In genomic region chr7:1569016-1569415, GRCh38 we compare ENCODE assay signal across 8 cellular contexts. TPM values are rescaled to one million over a fixed set of nuclear protein-coding genes. Genes with fewer than 3 reads are reported as not detected.
DNase-seq lines count a peak whose midpoint lies in the region; ATAC-seq and TF ChIP-seq lines count a peak whose summit lies in the region.

No MANE protein-coding gene starts in this region.

- H3K4me1 ChIP-seq in HAP-1: peaks cover 2% of the 10 kb centered on the region
- peaks cover 17% of the 10 kb centered on the region for H3K4me1 ChIP-seq in smooth muscle cell (ENCODE audit: low read depth)

- H3K36me3 ChIP-seq in HAP-1 (replicated peaks): peaks cover 22% of the 10 kb centered on the region
- no peaks in the 10 kb centered on the region for H3K36me3 ChIP-seq in smooth muscle cell (ENCODE audit: low read depth)

- no peaks in the 10 kb centered on the region for H4K20me1 ChIP-seq in smooth muscle cell (ENCODE audit: low read depth)

- H3K36me3 Mint-ChIP-seq in activated CD4-positive, alpha-beta memory T cell treated with anti-CD3 and anti-CD28 coated beads, Interleukin-2, amount 10 ng/mL, durations not matched to agents 7 days and 5 days (ENCODE audit: low read depth): peaks cover 28% of the 10 kb centered on the region
- H3K36me3 Mint-ChIP-seq in glutamatergic neuron (ENCODE audit: unreplicated experiment): no peaks in the 10 kb centered on the region

- peak overlapping the region; percentile 81 for H3K4me3 Mint-ChIP-seq in activated CD4-positive, alpha-beta memory T cell treated with anti-CD3 and anti-CD28 coated beads, Interleukin-2, amount 10 ng/mL, durations not matched to agents 7 days and 5 days
- peak overlapping the region; percentile 87 for H3K4me3 Mint-ChIP-seq in glutamatergic neuron (ENCODE audit: unreplicated experiment)

- in situ Hi-C loops in HAP-1 (cut with MboI; ENCODE audit: low sequenced_read_pairs): no loop called here

- no peaks in the 10 kb centered on the region for H3K9me3 Mint-ChIP-seq in activated CD4-positive, alpha-beta memory T cell treated with anti-CD3 and anti-CD28 coated beads, Interleukin-2, amount 10 ng/mL, durations not matched to agents 7 days and 5 days
- peaks cover 9% of the 10 kb centered on the region for H3K9me3 Mint-ChIP-seq in glutamatergic neuron (ENCODE audit: unreplicated experiment)

- no peak for ATAC-seq in HG02678 (IDR thresholded peaks at IDR 0.05; ENCODE audit: unreplicated experiment)
- no peak for ATAC-seq in GM19452 (IDR thresholded peaks at IDR 0.05; ENCODE audit: unreplicated experiment)
- ATAC-seq in HG02610 (IDR thresholded peaks at IDR 0.05; ENCODE audit: unreplicated experiment): no peak

- DNase-seq in A172 (ENCODE audit: low spot score) (peak; percentile 81), HAP-1 (ENCODE audit: low spot score in 2 of 2) (peak in 1 of 2 experiments; percentile 63), glutamatergic neuron (no peak), smooth muscle cell (lab: John Stamatoyannopoulos, UW; ENCODE audit: unreplicated experiment) (no peak)
- peak; percentile 59 for DNase-seq in activated CD4-positive, alpha-beta memory T cell treated with anti-CD3 and anti-CD28 coated beads, Interleukin-2, amount 10 ng/mL, durations not matched to agents 7 days and 5 days

- CTCF ChIA-PET in activated CD4-positive, alpha-beta memory T cell treated with anti-CD3 and anti-CD28 coated beads, Interleukin-2, amount 10 ng/mL, durations not matched to agents 7 days and 5 days (lab: Charles Lee): interaction anchor here (1.1 kb wide), 1 partner anchor 10 kb away, joined by 3 read pairs; no protein-coding TSS in a partner anchor

- WGBS in smooth muscle cell (ENCODE audit: low lambda C conversion rate): 90% methylated on average over 13 of the region's 13 CpGs

- H3K27ac Mint-ChIP-seq in activated CD4-positive, alpha-beta memory T cell treated with anti-CD3 and anti-CD28 coated beads, Interleukin-2, amount 10 ng/mL, durations not matched to agents 7 days and 5 days: peak overlapping the region; percentile 90
- H3K27ac Mint-ChIP-seq in glutamatergic neuron (ENCODE audit: unreplicated experiment): peak overlapping the region; percentile 46

- H3K79me2 ChIP-seq in smooth muscle cell (ENCODE audit: low read depth): peaks cover 10% of the 10 kb centered on the region

- H3K4me1 Mint-ChIP-seq in activated CD4-positive, alpha-beta memory T cell treated with anti-CD3 and anti-CD28 coated beads, Interleukin-2, amount 10 ng/mL, durations not matched to agents 7 days and 5 days: peaks cover 42% of the 10 kb centered on the region
- peaks cover 27% of the 10 kb centered on the region for H3K4me1 Mint-ChIP-seq in glutamatergic neuron (ENCODE audit: low read depth, unreplicated experiment)

- peaks cover 28% of the 10 kb centered on the region for H3F3A ChIP-seq in smooth muscle cell (ENCODE audit: low read depth)

- H3K27me3 ChIP-seq in HAP-1 (ENCODE audit: low read depth) (no peaks in the 10 kb centered on the region), smooth muscle cell (ENCODE audit: low read depth) (no peaks in the 10 kb centered on the region)

- H2AFZ ChIP-seq in smooth muscle cell (ENCODE audit: low read depth): no peak overlapping the region

- H3K4me2 ChIP-seq in smooth muscle cell: peak overlapping the region; percentile 88

- peak overlapping the region; percentile 87 for H3K27ac ChIP-seq in smooth muscle cell (ENCODE audit: low read depth)

- H3K4me3 ChIP-seq in HAP-1 (peak overlapping the region; percentile 95), smooth muscle cell (peak overlapping the region; percentile 89)

- TF ChIP-seq CTCF in glutamatergic neuron (IDR thresholded peaks at IDR 0.05; ENCODE audit: partially characterized antibody, unreplicated experiment) (no peak), smooth muscle cell (IDR thresholded peaks at IDR 0.05; ENCODE audit: borderline replicate concordance, insufficient read depth, poor library complexity, severe bottlenecking) (no peak)

- no peaks in the 10 kb centered on the region for H3K27me3 Mint-ChIP-seq in activated CD4-positive, alpha-beta memory T cell treated with anti-CD3 and anti-CD28 coated beads, Interleukin-2, amount 10 ng/mL, durations not matched to agents 7 days and 5 days
- no peaks in the 10 kb centered on the region for H3K27me3 Mint-ChIP-seq in glutamatergic neuron (ENCODE audit: unreplicated experiment)

- no peaks in the 10 kb centered on the region for H3K9me3 ChIP-seq in HAP-1
- no peaks in the 10 kb centered on the region for H3K9me3 ChIP-seq in smooth muscle cell (replicated peaks; ENCODE audit: low read depth)

- H3K9ac ChIP-seq in smooth muscle cell (ENCODE audit: low read depth): no peak overlapping the region

- POLR2A ChIA-PET in activated CD4-positive, alpha-beta memory T cell treated with anti-CD3 and anti-CD28 coated beads, Interleukin-2, amount 10 ng/mL, durations not matched to agents 7 days and 5 days (lab: Charles Lee): no interaction called here

RNA-seq across cellular contexts. Expression of gene PSMG3, which starts 0.8 kb away (rescaled TPM):
- total RNA-seq in A172 (2014; rRNA removed; shearing (Covaris generic)): 91.0 and 138 TPM in 2 replicates
- 10 to 100 TPM; 32.7 to 34.9 TPM for total RNA-seq in activated CD4-positive, alpha-beta memory T cell treated with anti-CD3 and anti-CD28 coated beads, Interleukin-2, amount 10 ng/mL, durations not matched to agents 7 days and 5 days
- total RNA-seq in glutamatergic neuron (ENCODE audit: unreplicated experiment) (56.6 TPM), smooth muscle cell (24.5 and 30.7 TPM in 2 replicates)
- 45.2 and 45.3 TPM in 2 replicates for polyA plus RNA-seq in smooth muscle cell

RNA-seq across cellular contexts. Expression of gene TMEM184A, which starts 13.0 kb away (rescaled TPM):
- 2.7 and 3.6 TPM in 2 replicates for total RNA-seq in A172 (2014; rRNA removed; shearing (Covaris generic))
- not detected for total RNA-seq in activated CD4-positive, alpha-beta memory T cell treated with anti-CD3 and anti-CD28 coated beads, Interleukin-2, amount 10 ng/mL, durations not matched to agents 7 days and 5 days
- total RNA-seq in glutamatergic neuron (ENCODE audit: unreplicated experiment) (20.7 TPM), smooth muscle cell (4.8 and 6.6 TPM in 2 replicates)
- 1.6 and 4.5 TPM in 2 replicates for polyA plus RNA-seq in smooth muscle cell

RNA-seq across cellular contexts. Expression of gene MAFK, which starts 38.5 kb away (rescaled TPM):
- total RNA-seq in A172 (2014; rRNA removed; shearing (Covaris generic)): 49.6 and 54.3 TPM in 2 replicates
- 10 to 100 TPM; 34.1 to 37.6 TPM for total RNA-seq in activated CD4-positive, alpha-beta memory T cell treated with anti-CD3 and anti-CD28 coated beads, Interleukin-2, amount 10 ng/mL, durations not matched to agents 7 days and 5 days
- total RNA-seq in glutamatergic neuron (ENCODE audit: unreplicated experiment) (10.5 TPM), smooth muscle cell (8.5 and 8.8 TPM in 2 replicates)
- polyA plus RNA-seq in smooth muscle cell: 2.8 and 4.4 TPM in 2 replicates

Comparison
In these comparisons a context has a peak if more than half of its experiments do, and no peak if none do; other contexts are left out.
1. DNase-seq: peak in A172 (single experiment) and activated CD4-positive, alpha-beta memory T cell treated with anti-CD3 and anti-CD28 coated beads, Interleukin-2, amount 10 ng/mL, durations not matched to agents 7 days and 5 days (single experiment); none in glutamatergic neuron (single experiment) and smooth muscle cell (single experiment).